18 cellular contexts compared by ENCODE assay signal in the genomic region with DNA sequence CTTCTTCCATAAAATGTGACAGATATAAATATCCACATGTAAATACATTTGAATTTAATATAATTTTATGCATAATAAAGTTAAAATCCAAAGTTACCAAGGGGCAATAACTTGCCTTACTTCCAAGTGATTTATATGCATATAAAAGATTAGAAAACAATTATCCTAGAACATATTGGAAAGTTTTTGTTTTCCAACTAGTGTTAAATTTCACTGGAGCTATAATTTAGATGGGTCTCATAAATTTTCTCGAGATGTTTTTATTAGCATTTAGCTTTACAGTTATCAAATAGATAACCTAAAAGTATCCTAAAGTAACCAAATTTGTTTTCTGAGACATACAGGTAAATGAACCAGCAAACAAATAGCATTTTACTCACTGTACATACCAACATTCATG.
"Had no signal": no experiment of that assay in that cellular context is flagged by ENCODE, and none has a peak within 500 bp of the region (broad histone marks: within the 10 kb centered on the region; RNA-seq: fewer than 3 reads in every experiment).

No MANE protein-coding gene starts in this region.

- H3K27ac ChIP-seq: gastrocnemius medialis, heart right ventricle, left ventricle myocardium inferior, neutrophil, psoas muscle, right lobe of liver had no signal

- H3K4me1 Mint-ChIP-seq: naive thymus-derived CD4-positive, alpha-beta T cell had no signal

- H3K27me3 Mint-ChIP-seq: dendritic cell treated with granulocyte-macrophage colony-stimulating factor and Interleukin-4, amounts not matched to agents 40 ng/mL and 50 ng/mL, for 4 days; effector memory CD8-positive, alpha-beta T cell had no signal

- DNase-seq: cerebellar nuclear complex; effector memory CD8-positive, alpha-beta T cell; gastrocnemius medialis; heart right ventricle; hypothalamus; islet precursor cell; left ventricle myocardium inferior; naive thymus-derived CD4-positive, alpha-beta T cell; nephron progenitor cell; psoas muscle; retina; right lobe of liver; stimulated activated CD4-positive, alpha-beta T cell treated with anti-CD3 and anti-CD28 coated beads, Interleukin-2, amount 100 ng/mL, for 24 hours; stimulated activated naive CD4-positive, alpha-beta T cell treated with Interleukin-2 at 50 U/mL for 16 hours; trophoblast cell had no signal

- H3K4me3 ChIP-seq: gastrocnemius medialis, heart right ventricle, left ventricle myocardium inferior, lung, psoas muscle, right lobe of liver had no signal

- H3K9me3 ChIP-seq: gastrocnemius medialis, neutrophil, psoas muscle, right lobe of liver had no signal

- H3K27ac Mint-ChIP-seq: dendritic cell treated with granulocyte-macrophage colony-stimulating factor and Interleukin-4, amounts not matched to agents 40 ng/mL and 50 ng/mL, for 4 days; effector memory CD8-positive, alpha-beta T cell; naive thymus-derived CD4-positive, alpha-beta T cell; nephron progenitor cell had no signal

- H3K9me3 Mint-ChIP-seq: dendritic cell treated with granulocyte-macrophage colony-stimulating factor and Interleukin-4, amounts not matched to agents 40 ng/mL and 50 ng/mL, for 4 days; effector memory CD8-positive, alpha-beta T cell had no signal

- H3K36me3 ChIP-seq: gastrocnemius medialis, heart right ventricle, left ventricle myocardium inferior, neutrophil, right lobe of liver had no signal

- H3K27me3 ChIP-seq: gastrocnemius medialis, heart right ventricle, neutrophil, right lobe of liver had no signal

- H3K36me3 Mint-ChIP-seq: naive thymus-derived CD4-positive, alpha-beta T cell had no signal

- H3K4me3 Mint-ChIP-seq: dendritic cell treated with granulocyte-macrophage colony-stimulating factor and Interleukin-4, amounts not matched to agents 40 ng/mL and 50 ng/mL, for 4 days; effector memory CD8-positive, alpha-beta T cell; naive thymus-derived CD4-positive, alpha-beta T cell; nephron progenitor cell had no signal

- H3K4me1 ChIP-seq: gastrocnemius medialis, heart right ventricle, left ventricle myocardium inferior, psoas muscle, right lobe of liver had no signal
